ENCODE assay signal across 1 cellular context in genomic region chr13:74732736-74733135, GRCh38.
TF ChIP-seq lines count a peak whose summit lies in the region.

No MANE protein-coding gene starts in this region.

TF ChIP-seq in GM23338, 12 proteins besides CTCF, POLR2A, EP300 and RAD21 (continued from another document):
- TF ChIP-seq REST (IDR thresholded peaks at IDR 0.05; ENCODE audit: unreplicated experiment) = no peak
- no peak for TF ChIP-seq EZH2phosphoT487 (IDR thresholded peaks at IDR 0.05; ENCODE audit: unreplicated experiment)
- TF ChIP-seq ETS1 (IDR thresholded peaks at IDR 0.05) = no peak
- no peak for TF ChIP-seq STAT1 (IDR thresholded peaks at IDR 0.05; ENCODE audit: unreplicated experiment)
